In the genomic region with DNA sequence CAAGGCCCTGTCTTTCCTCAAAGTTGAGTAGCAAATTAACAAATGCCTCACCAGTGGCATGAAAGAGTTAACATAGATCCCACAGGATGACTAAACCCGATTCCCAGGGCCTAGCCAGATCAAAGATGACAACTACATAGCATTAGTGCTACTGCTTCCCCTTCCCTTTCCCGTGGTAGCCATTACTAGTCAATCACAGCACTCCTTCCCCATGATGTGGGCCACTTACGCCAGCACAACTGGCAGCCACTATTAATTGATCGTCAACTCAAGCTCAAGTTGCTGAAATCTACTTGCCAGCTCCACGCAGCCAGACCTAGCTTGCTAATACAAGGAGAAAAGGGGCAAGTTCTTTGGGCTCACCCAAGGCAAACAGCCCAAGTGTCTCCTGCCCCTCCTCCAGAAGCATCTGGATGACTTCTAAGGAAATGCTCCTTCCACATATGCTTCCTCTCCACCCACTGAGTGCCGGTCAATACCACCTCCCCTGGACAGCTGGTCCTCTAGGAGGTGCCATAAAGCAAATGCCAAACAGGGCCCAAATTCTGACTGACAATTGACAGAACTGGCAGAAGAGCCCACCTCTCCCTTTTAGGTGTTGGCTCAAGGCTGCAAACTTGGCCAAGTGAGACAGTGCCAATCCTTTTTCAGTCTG, we compare ENCODE assay signal across 17 cellular contexts.
"Had no signal": no experiment of that assay in that cellular context is flagged by ENCODE, and none has a peak within 500 bp of the region (broad histone marks: within the 10 kb centered on the region; RNA-seq: fewer than 3 reads in every experiment).

No MANE protein-coding gene starts in this region.

- H3K27ac ChIP-seq: colonic mucosa, ovary, thoracic aorta, VCaP had no signal

- H3K27ac Mint-ChIP-seq: activated CD4-positive, alpha-beta memory T cell treated with anti-CD3 and anti-CD28 coated beads for 36 hours; activated CD8-positive, alpha-beta memory T cell treated with anti-CD3 and anti-CD28 coated beads, Interleukin-2, amount 10 ng/mL, durations not matched to agents 7 days and 5 days; activated naive CD4-positive, alpha-beta T cell treated with anti-CD3 and anti-CD28 coated beads, Interleukin-2, amount 10 ng/mL, durations not matched to agents 7 days and 5 days; activated T-helper 2 cell treated with anti-CD3 and anti-CD28 coated beads, Interferon-gamma antibody, Interleukin-2, Interleukin-4, amounts not matched to agents 10 μg/mL and 5 μg/mL and 100 μg/mL, durations not matched to agents 14 hours and 24 hours and 36 hours; naive thymus-derived CD8-positive, alpha-beta T cell had no signal

- ATAC-seq: activated CD8-positive, alpha-beta memory T cell treated with anti-CD3 and anti-CD28 coated beads, Interleukin-2, amount 10 ng/mL, durations not matched to agents 7 days and 5 days; left colon; naive thymus-derived CD8-positive, alpha-beta T cell; SK-N-SH treated with all-trans-retinoic acid at 6 μM for 48 hours had no signal

- H3K36me3 Mint-ChIP-seq: activated CD4-positive, alpha-beta memory T cell treated with anti-CD3 and anti-CD28 coated beads for 36 hours; activated CD8-positive, alpha-beta memory T cell treated with anti-CD3 and anti-CD28 coated beads, Interleukin-2, amount 10 ng/mL, durations not matched to agents 7 days and 5 days; activated naive CD4-positive, alpha-beta T cell treated with anti-CD3 and anti-CD28 coated beads, Interleukin-2, amount 10 ng/mL, durations not matched to agents 7 days and 5 days; naive thymus-derived CD8-positive, alpha-beta T cell had no signal

- H3K4me3 Mint-ChIP-seq: activated CD4-positive, alpha-beta memory T cell treated with anti-CD3 and anti-CD28 coated beads for 36 hours; activated CD8-positive, alpha-beta memory T cell treated with anti-CD3 and anti-CD28 coated beads, Interleukin-2, amount 10 ng/mL, durations not matched to agents 7 days and 5 days; activated naive CD4-positive, alpha-beta T cell treated with anti-CD3 and anti-CD28 coated beads, Interleukin-2, amount 10 ng/mL, durations not matched to agents 7 days and 5 days; naive thymus-derived CD8-positive, alpha-beta T cell had no signal

- DNase-seq: activated CD4-positive, alpha-beta memory T cell treated with anti-CD3 and anti-CD28 coated beads for 36 hours; activated CD8-positive, alpha-beta memory T cell treated with anti-CD3 and anti-CD28 coated beads, Interleukin-2, amount 10 ng/mL, durations not matched to agents 7 days and 5 days; activated naive CD4-positive, alpha-beta T cell treated with anti-CD3 and anti-CD28 coated beads, Interleukin-2, amount 10 ng/mL, durations not matched to agents 7 days and 5 days; activated T-cell treated with anti-CD3 and anti-CD28 coated beads, Interleukin-2, amount 50 U/mL, for 1 hour; colonic mucosa; effector CD4-positive, alpha-beta T cell; left colon; naive thymus-derived CD8-positive, alpha-beta T cell; ovary; sigmoid colon; stimulated activated CD4-positive, alpha-beta T cell treated with anti-CD3 and anti-CD28 coated beads, Interleukin-1b, Interleukin-23, amount 100 ng/mL, for 48 hours; stomach had no signal

- H3K4me1 ChIP-seq: colonic mucosa had no signal

- H3K36me3 ChIP-seq: colonic mucosa, ovary had no signal

- H3K4me1 Mint-ChIP-seq: activated CD8-positive, alpha-beta memory T cell treated with anti-CD3 and anti-CD28 coated beads, Interleukin-2, amount 10 ng/mL, durations not matched to agents 7 days and 5 days; activated naive CD4-positive, alpha-beta T cell treated with anti-CD3 and anti-CD28 coated beads, Interleukin-2, amount 10 ng/mL, durations not matched to agents 7 days and 5 days; naive thymus-derived CD8-positive, alpha-beta T cell had no signal

- H3K27me3 ChIP-seq: colonic mucosa, ovary, sigmoid colon, stomach had no signal

- H3K27me3 Mint-ChIP-seq: activated CD4-positive, alpha-beta memory T cell treated with anti-CD3 and anti-CD28 coated beads for 36 hours; activated naive CD4-positive, alpha-beta T cell treated with anti-CD3 and anti-CD28 coated beads, Interleukin-2, amount 10 ng/mL, durations not matched to agents 7 days and 5 days had no signal

- H3K4me3 ChIP-seq: colonic mucosa, lung, ovary, sigmoid colon, stomach, thoracic aorta had no signal

- H3K9me3 ChIP-seq: colonic mucosa, ovary, sigmoid colon, stomach, thoracic aorta had no signal

- H3K9me3 Mint-ChIP-seq: activated CD4-positive, alpha-beta memory T cell treated with anti-CD3 and anti-CD28 coated beads for 36 hours; activated naive CD4-positive, alpha-beta T cell treated with anti-CD3 and anti-CD28 coated beads, Interleukin-2, amount 10 ng/mL, durations not matched to agents 7 days and 5 days; activated T-helper 2 cell treated with anti-CD3 and anti-CD28 coated beads, Interferon-gamma antibody, Interleukin-2, Interleukin-4, amounts not matched to agents 10 μg/mL and 5 μg/mL and 100 μg/mL, durations not matched to agents 14 hours and 24 hours and 36 hours had no signal
